ENCODE assay signal across 2 cellular contexts in genomic region chr4:27218013-27218412, GRCh38.
TF ChIP-seq lines count a peak whose summit lies in the region.

No MANE protein-coding gene starts in this region.

TF ChIP-seq in IMR-90, 13 proteins besides CTCF, POLR2A, EP300 and RAD21:
- TF ChIP-seq, protein P1, sequence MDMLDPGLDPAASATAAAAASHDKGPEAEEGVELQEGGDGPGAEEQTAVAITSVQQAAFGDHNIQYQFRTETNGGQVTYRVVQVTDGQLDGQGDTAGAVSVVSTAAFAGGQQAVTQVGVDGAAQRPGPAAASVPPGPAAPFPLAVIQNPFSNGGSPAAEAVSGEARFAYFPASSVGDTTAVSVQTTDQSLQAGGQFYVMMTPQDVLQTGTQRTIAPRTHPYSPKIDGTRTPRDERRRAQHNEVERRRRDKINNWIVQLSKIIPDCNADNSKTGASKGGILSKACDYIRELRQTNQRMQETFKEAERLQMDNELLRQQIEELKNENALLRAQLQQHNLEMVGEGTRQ (IDR thresholded peaks at IDR 0.05; ENCODE audit: low read depth, low read length), result no peak
- TF ChIP-seq MAFK (IDR thresholded peaks at IDR 0.05; ENCODE audit: low read depth, low read length) (no peak), RCOR1 (IDR thresholded peaks at IDR 0.05; ENCODE audit: insufficient replicate concordance, low read length) (no peak), MXI1 (IDR thresholded peaks at IDR 0.05; ENCODE audit: borderline replicate concordance, low read depth, low read length) (no peak), SMC3 (IDR thresholded peaks at IDR 0.05; ENCODE audit: low read depth, low read length) (no peak), RFX5 (IDR thresholded peaks at IDR 0.05; ENCODE audit: low read depth, low read length) (no peak), MAZ (IDR thresholded peaks at IDR 0.05; ENCODE audit: borderline replicate concordance, low read depth, low read length) (no peak), FOS (IDR thresholded peaks at IDR 0.05; ENCODE audit: low read depth, low read length) (no peak), CHD1 (IDR thresholded peaks at IDR 0.05; ENCODE audit: low read depth, low read length) (no peak), BHLHE40 (IDR thresholded peaks at IDR 0.05; ENCODE audit: low read depth, low read length) (no peak), ELK1 (IDR thresholded peaks at IDR 0.05; ENCODE audit: borderline replicate concordance, low read depth, low read length) (no peak), NFE2L2 (IDR thresholded peaks at IDR 0.05; ENCODE audit: low read depth, low read length) (no peak), CEBPB (IDR thresholded peaks at IDR 0.05; ENCODE audit: low read depth, low read length) (no peak)

TF ChIP-seq in SK-N-SH treated with all-trans-retinoic acid at 6 μM for 48 hours, 23 proteins besides CTCF, POLR2A, EP300 and RAD21:
- TF ChIP-seq RARB (CRISPR knock-in tag; IDR thresholded peaks at IDR 0.05) (no peak), ZFP3 (CRISPR knock-in tag; IDR thresholded peaks at IDR 0.05) (no peak), SNAI2 (CRISPR knock-in tag; IDR thresholded peaks at IDR 0.05) (no peak), ZFP30 (CRISPR knock-in tag; IDR thresholded peaks at IDR 0.05) (no peak)
